In genomic region chr17:68200689-68201424, GRCh38 we compare ENCODE assay signal across 1 cellular context.
A peak's percentile ranks its signal among the peaks of the same experiment; 100 is the strongest.
TF ChIP-seq lines count a peak whose summit lies in the region.

No MANE protein-coding gene starts in this region.

TF ChIP-seq in HepG2, 621 proteins besides CTCF, POLR2A, EP300 and RAD21 (continued from another document and continues in another):
- no peak for TF ChIP-seq ZHX2 (IDR thresholded peaks at IDR 0.05; ENCODE audit: low read depth)
- TF ChIP-seq ZHX2 (CRISPR knock-in tag; IDR thresholded peaks at IDR 0.05; ENCODE audit: borderline replicate concordance): no peak
- TF ChIP-seq NFKB2 (CRISPR knock-in tag; IDR thresholded peaks at IDR 0.05; ENCODE audit: borderline replicate concordance): peak; percentile 60; the same call in 1 of the 2 replicates
- TF ChIP-seq ZNF546 (CRISPR knock-in tag; conservative IDR thresholded peaks at IDR 0.05): no peak
- TF ChIP-seq SYNCRIP (IDR thresholded peaks at IDR 0.05; ENCODE audit: insufficient read depth, low read depth, low read length): no peak
- TF ChIP-seq CBX5 (CRISPR knock-in tag; IDR thresholded peaks at IDR 0.05; ENCODE audit: borderline replicate concordance): no peak
- TF ChIP-seq MXD4 (CRISPR knock-in tag; IDR thresholded peaks at IDR 0.05): no peak
- TF ChIP-seq HMG20B (CRISPR knock-in tag; conservative IDR thresholded peaks at IDR 0.05): no peak
- peak; percentile 77 for TF ChIP-seq KLF6 (CRISPR knock-in tag; IDR thresholded peaks at IDR 0.05)
- peak; percentile 57; the same call in 1 of the 2 replicates for TF ChIP-seq ARID5B (CRISPR knock-in tag; IDR thresholded peaks at IDR 0.05)
- TF ChIP-seq CSRNP2 (CRISPR knock-in tag; conservative IDR thresholded peaks at IDR 0.05; ENCODE audit: low read depth): no peak
- no peak; the same call in 1 of the 2 replicates for TF ChIP-seq ZXDC (CRISPR knock-in tag; IDR thresholded peaks at IDR 0.05)
- no peak for TF ChIP-seq JUND (CRISPR knock-in tag; IDR thresholded peaks at IDR 0.05)
- 0 out of 2 replicates have a peak, but pooled peaks have one; percentile 53 for TF ChIP-seq ZSCAN25 (CRISPR knock-in tag; IDR thresholded peaks at IDR 0.05)
- no peak for TF ChIP-seq ZIK1 (CRISPR knock-in tag; IDR thresholded peaks at IDR 0.05; ENCODE audit: borderline replicate concordance, low read depth)
- TF ChIP-seq CBFB (CRISPR knock-in tag; IDR thresholded peaks at IDR 0.05): 0 out of 2 replicates have a peak, but pooled peaks have one; percentile 26
- TF ChIP-seq SMARCE1 (IDR thresholded peaks at IDR 0.05; ENCODE audit: borderline replicate concordance): no peak
- peak; percentile 68 for TF ChIP-seq RBM39 (IDR thresholded peaks at IDR 0.05; ENCODE audit: low read depth, low read length, poor library complexity, severe bottlenecking)
- TF ChIP-seq ZNF747 (CRISPR knock-in tag; IDR thresholded peaks at IDR 0.05; ENCODE audit: borderline replicate concordance): no peak; the same call in 1 of the 2 replicates
- TF ChIP-seq IKZF1 (IDR thresholded peaks at IDR 0.05): no peak
- no peak for TF ChIP-seq MZF1 (CRISPR knock-in tag; IDR thresholded peaks at IDR 0.05; ENCODE audit: borderline replicate concordance)
- TF ChIP-seq E2F2 (CRISPR knock-in tag; IDR thresholded peaks at IDR 0.05; ENCODE audit: borderline replicate concordance): no peak
- TF ChIP-seq TSC22D2 (CRISPR knock-in tag; IDR thresholded peaks at IDR 0.05; ENCODE audit: borderline replicate concordance): peak; percentile 54; the same call in 1 of the 2 replicates
- TF ChIP-seq KDM6A (CRISPR knock-in tag; IDR thresholded peaks at IDR 0.05; ENCODE audit: low read depth): no peak
- no peak for TF ChIP-seq MTF1 (CRISPR knock-in tag; IDR thresholded peaks at IDR 0.05)
- peak; percentile 52; the same call in 1 of the 2 replicates for TF ChIP-seq SMAD3 (CRISPR knock-in tag; IDR thresholded peaks at IDR 0.05)
- no peak for TF ChIP-seq ZNF879 (CRISPR knock-in tag; IDR thresholded peaks at IDR 0.05)
- TF ChIP-seq CENPBD1 (CRISPR knock-in tag; IDR thresholded peaks at IDR 0.05; ENCODE audit: borderline replicate concordance, low read depth): no peak
- TF ChIP-seq NAIF1 (CRISPR knock-in tag; IDR thresholded peaks at IDR 0.05; ENCODE audit: borderline replicate concordance): no peak
- peak; percentile 44 for TF ChIP-seq TEAD3 (CRISPR knock-in tag; optimal IDR thresholded peaks at IDR 0.05; ENCODE audit: borderline replicate concordance)
- TF ChIP-seq POGK (CRISPR knock-in tag; conservative IDR thresholded peaks at IDR 0.05): peak; percentile 88; the same call in 1 of the 2 replicates
- no peak for TF ChIP-seq NR1H2 (CRISPR knock-in tag; IDR thresholded peaks at IDR 0.05; ENCODE audit: borderline replicate concordance, low read depth)
- TF ChIP-seq ZSCAN31 (CRISPR knock-in tag; IDR thresholded peaks at IDR 0.05; ENCODE audit: low read depth): no peak
- TF ChIP-seq DZIP1 (CRISPR knock-in tag; IDR thresholded peaks at IDR 0.05): no peak
- no peak for TF ChIP-seq ZBTB8A (CRISPR knock-in tag; IDR thresholded peaks at IDR 0.05; ENCODE audit: borderline replicate concordance, low read depth)
- no peak for TF ChIP-seq GRHL1 (CRISPR knock-in tag; conservative IDR thresholded peaks at IDR 0.05)
